In the genomic region with DNA sequence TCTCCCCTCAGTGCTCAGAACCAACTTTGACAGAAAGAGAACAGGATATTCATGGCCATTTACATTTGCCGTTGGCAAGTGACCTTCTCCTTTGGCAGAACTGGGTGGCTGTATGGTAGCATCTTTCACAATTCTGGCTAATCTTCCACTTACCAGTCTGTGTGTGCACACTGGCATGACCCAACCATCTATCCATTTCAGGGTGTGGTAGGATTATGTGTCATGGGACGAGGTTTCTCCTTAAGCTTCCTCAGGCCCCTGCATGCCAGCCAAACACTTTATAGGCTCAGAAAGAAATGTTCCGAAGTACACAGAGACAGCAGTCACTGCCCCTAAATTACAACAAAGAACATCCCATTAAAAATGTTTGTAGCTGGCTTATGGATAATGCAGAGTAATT, we compare ENCODE assay signal across 19 cellular contexts.
A peak's percentile ranks its signal among the peaks of the same experiment; 100 is the strongest.
DNase-seq lines count a peak whose midpoint lies in the region; ATAC-seq and TF ChIP-seq lines count a peak whose summit lies in the region.
"Had no signal": no experiment of that assay in that cellular context is flagged by ENCODE, and none has a peak within 500 bp of the region (broad histone marks: within the 10 kb centered on the region; RNA-seq: fewer than 3 reads in every experiment).

No MANE protein-coding gene starts in this region.

- CTCF ChIA-PET in RWPE1 (lab: Yijun Ruan, JAX): no interaction called here

- H3K36me3 ChIP-seq in GM23248 (ENCODE audit: low read depth): no peaks in the 10 kb centered on the region
- H3K36me3 ChIP-seq in psoas muscle (ENCODE audit: insufficient read depth in 1 of 2, low read depth in 1 of 2): no peaks in the 10 kb centered on the region
- H3K36me3 ChIP-seq in HAP-1 (replicated peaks): no peaks in the 10 kb centered on the region
- H3K36me3 ChIP-seq: Peyer's patch had no signal

- no peaks in the 10 kb centered on the region for H3K9me2 ChIP-seq in GM23248 (ENCODE audit: insufficient read depth)

- H2AFZ ChIP-seq in GM23248: no peak overlapping the region

- H3K4me1 ChIP-seq in GM23248 (ENCODE audit: insufficient read depth) (no peaks in the 10 kb centered on the region), psoas muscle (peaks cover 17% of the 10 kb centered on the region), HAP-1 (no peaks in the 10 kb centered on the region)
- H3K4me1 ChIP-seq: Peyer's patch had no signal

- H3K27me3 ChIP-seq in GM23248 (replicated peaks; ENCODE audit: insufficient read depth) (0 out of 2 replicates have a peak, but pooled peaks cover 7% of the 10 kb centered on the region), psoas muscle (ENCODE audit: insufficient read depth in 3 of 3, low read length in 2 of 3) (no peaks in the 10 kb centered on the region), HAP-1 (ENCODE audit: low read depth) (no peaks in the 10 kb centered on the region)
- H3K27me3 ChIP-seq: Peyer's patch had no signal

- DNase-seq in GM23248: peak; percentile 11
- peak; percentile 27 for DNase-seq in RWPE1 (ENCODE audit: low spot score)
- DNase-seq in epithelial cell of prostate (ENCODE audit: low read depth, low spot score): peak; percentile 69
- DNase-seq in psoas muscle: peak in 1 of 2 donors; percentile 47
- DNase-seq in NCI-H446 treated with DMSO at 0.1 percent for 48 hours (lab: John Stamatoyannopoulos, UW): no peak
- no peak for DNase-seq in nucleus accumbens (lab: John Stamatoyannopoulos, UW)
- no peak for DNase-seq in HAP-1 (ENCODE audit: low spot score in 2 of 2)
- DNase-seq: AML-193, DMS79 treated with DMSO at 0.1 percent for 48 hours, HCEC 1CT, KG1, NCI-H1417 treated with DMSO at 0.1 percent for 48 hours, NCI-H1930, NCI-H345, NCI-H526 treated with DMSO at 0.1 percent for 48 hours, Peyer's patch, Right ventricle myocardium superior had no signal

- no peaks in the 10 kb centered on the region for H3K79me2 ChIP-seq in GM23248 (ENCODE audit: insufficient read depth)

- no peak overlapping the region for H3K4me3 ChIP-seq in GM23248
- H3K4me3 ChIP-seq in psoas muscle: no peak overlapping the region
- H3K4me3 ChIP-seq in HAP-1: no peak overlapping the region
- H3K4me3 ChIP-seq: Peyer's patch had no signal

- POLR2A ChIA-PET in RWPE1 (lab: Yijun Ruan, JAX; ENCODE audit: low non-redundant PET): no interaction called here

- intact Hi-C loops in psoas muscle (cut with DNase I): no loop called here

- TF ChIP-seq CTCF in RWPE1 (conservative IDR thresholded peaks at IDR 0.05; ENCODE audit: low read depth): no peak
- no peak for TF ChIP-seq CTCF in psoas muscle (IDR thresholded peaks at IDR 0.05)

- no peak overlapping the region for H3K9ac ChIP-seq in GM23248

- H3K9me3 ChIP-seq in GM23248 (ENCODE audit: low read depth): no peaks in the 10 kb centered on the region
- no peaks in the 10 kb centered on the region for H3K9me3 ChIP-seq in psoas muscle
- no peaks in the 10 kb centered on the region for H3K9me3 ChIP-seq in HAP-1
- H3K9me3 ChIP-seq: Peyer's patch had no signal

- H4K20me1 ChIP-seq in GM23248 (ENCODE audit: insufficient read depth): no peaks in the 10 kb centered on the region

- H3F3A ChIP-seq in GM23248 (ENCODE audit: insufficient read depth): no peaks in the 10 kb centered on the region

- H3K27ac ChIP-seq in GM23248 (no peak overlapping the region), RWPE1 (peak overlapping the region; percentile 36; the same call in 1 of the 2 replicates), epithelial cell of prostate (peak overlapping the region; percentile 39), psoas muscle (peak overlapping the region; percentile 68)
- H3K27ac ChIP-seq: 22Rv1, Peyer's patch had no signal

- WGBS in GM23248 (ENCODE audit: low coverage in 1 of 2, low lambda C conversion rate in 2 of 2, missing lambda C conversion rate in 2 of 2), 2 experiments: 53 to 56% methylated on average over 3 of the region's 3 CpGs
- 32 to 49% (median 35%) methylated on average over 3 of the region's 3 CpGs for WGBS in psoas muscle, 3 donors

- peak; percentile 63 to 98 (median 93) for ATAC-seq in psoas muscle
- ATAC-seq in HG02571 (IDR thresholded peaks at IDR 0.05; ENCODE audit: unreplicated experiment): no peak

- in situ Hi-C loops in GM23248 (cut with MboI): no loop called here
- in situ Hi-C loops in HAP-1 (cut with MboI; ENCODE audit: low sequenced_read_pairs): no loop called here

- no peak overlapping the region for H3K4me2 ChIP-seq in GM23248 (ENCODE audit: unreplicated experiment)

Comparison
In these comparisons a context has a peak if more than half of its experiments do, and no peak if none do; other contexts are left out.
1. DNase-seq: peak in GM23248 (single experiment), RWPE1 (single experiment) and epithelial cell of prostate (single experiment); none in NCI-H446 treated with DMSO at 0.1 percent for 48 hours (single experiment), nucleus accumbens (0 of 56) and HAP-1 (0 of 2).